Comparison of ENCODE assay signal across 16 cellular contexts in the genomic region with DNA sequence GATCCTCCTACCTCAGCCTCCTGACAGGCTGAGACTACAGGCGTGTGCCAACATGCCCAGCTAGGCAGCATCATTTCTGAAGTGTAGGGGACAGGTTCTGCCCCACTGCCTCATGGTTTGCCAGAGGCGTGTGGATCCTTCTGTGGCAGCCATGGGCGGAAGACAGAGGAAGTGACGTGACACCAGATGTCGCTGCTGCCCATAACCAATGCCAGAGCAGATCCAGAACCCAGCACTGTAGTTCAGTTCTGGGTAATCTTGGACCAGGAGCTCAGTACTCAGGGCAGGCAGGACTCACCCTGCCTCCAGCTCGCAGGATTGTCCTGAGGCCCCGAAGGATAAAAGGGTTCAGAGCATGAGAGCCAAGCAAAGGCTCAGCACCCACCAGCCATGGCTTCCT. TPM values are rescaled to one million over a fixed set of nuclear protein-coding genes. Genes with fewer than 3 reads are reported as not detected.
DNase-seq lines count a peak whose midpoint lies in the region; ATAC-seq and TF ChIP-seq lines count a peak whose summit lies in the region.
"Had no signal": no experiment of that assay in that cellular context is flagged by ENCODE, and none has a peak within 500 bp of the region (broad histone marks: within the 10 kb centered on the region; RNA-seq: fewer than 3 reads in every experiment).

No MANE protein-coding gene starts in this region.

- H2AK5ac ChIP-seq in trophoblast cell (ENCODE audit: low read length): no peak overlapping the region

- peaks cover 55% of the 10 kb centered on the region for H4K20me1 ChIP-seq in GM23338 (replicated peaks; ENCODE audit: insufficient read depth)

- H3K4me1 Mint-ChIP-seq in activated CD4-positive, alpha-beta T cell treated with anti-CD3 and anti-CD28 coated beads for 36 hours: no peaks in the 10 kb centered on the region
- peaks cover 56% of the 10 kb centered on the region for H3K4me1 Mint-ChIP-seq in GM23338
- H3K4me1 Mint-ChIP-seq in activated CD4-positive, alpha-beta memory T cell treated with anti-CD3 and anti-CD28 coated beads for 36 hours (ENCODE audit: low read depth): no peaks in the 10 kb centered on the region
- H3K4me1 Mint-ChIP-seq: nephron had no signal

- peak overlapping the region; percentile 87; the same call in 1 of the 2 replicates for H3K27ac ChIP-seq in GM23338 (ENCODE audit: low read depth)
- H3K27ac ChIP-seq in trophoblast cell (ENCODE audit: low read depth, low read length): no peak overlapping the region
- H3K27ac ChIP-seq: GM23248, lower lobe of right lung, SK-N-MC had no signal

- no peak overlapping the region for H3K27ac Mint-ChIP-seq in activated CD4-positive, alpha-beta T cell treated with anti-CD3 and anti-CD28 coated beads for 36 hours
- peak overlapping the region; percentile 77; the same call in 1 of the 2 replicates for H3K27ac Mint-ChIP-seq in GM23338
- H3K27ac Mint-ChIP-seq in activated CD4-positive, alpha-beta memory T cell treated with anti-CD3 and anti-CD28 coated beads for 36 hours: no peak overlapping the region
- H3K27ac Mint-ChIP-seq: nephron had no signal

- no peak overlapping the region for H2BK120ac ChIP-seq in trophoblast cell (ENCODE audit: insufficient read depth, low read length, poor library complexity)

- no peaks in the 10 kb centered on the region for H3K36me3 Mint-ChIP-seq in activated CD4-positive, alpha-beta T cell treated with anti-CD3 and anti-CD28 coated beads for 36 hours (ENCODE audit: low read depth)
- H3K36me3 Mint-ChIP-seq in GM23338 (ENCODE audit: low read depth): peaks cover 29% of the 10 kb centered on the region
- no peaks in the 10 kb centered on the region for H3K36me3 Mint-ChIP-seq in activated CD4-positive, alpha-beta memory T cell treated with anti-CD3 and anti-CD28 coated beads for 36 hours

- no peak overlapping the region for H3K14ac ChIP-seq in trophoblast cell (ENCODE audit: low read length)

- POLR2A ChIA-PET in activated CD4-positive, alpha-beta T cell treated with anti-CD3 and anti-CD28 coated beads for 36 hours (lab: Charles Lee): no interaction called here
- POLR2A ChIA-PET in activated CD4-positive, alpha-beta memory T cell treated with anti-CD3 and anti-CD28 coated beads for 36 hours (lab: Charles Lee): no interaction called here

- no peak overlapping the region for H4K8ac ChIP-seq in trophoblast cell (ENCODE audit: low read depth, low read length)

- H3K23ac ChIP-seq in trophoblast cell (ENCODE audit: low read length): no peak overlapping the region

- H2BK5ac ChIP-seq in trophoblast cell (ENCODE audit: low read depth, low read length, poor library complexity): no peak overlapping the region

- no peak for ATAC-seq in activated CD4-positive, alpha-beta T cell treated with anti-CD3 and anti-CD28 coated beads for 36 hours
- no peak for ATAC-seq in GM23338
- no peak for ATAC-seq in GM18873 (IDR thresholded peaks at IDR 0.05; ENCODE audit: low FRiP score, unreplicated experiment)
- ATAC-seq: lower lobe of right lung; stimulated activated naive CD8-positive, alpha-beta T cell treated with anti-CD3 and anti-CD28 coated beads, Interleukin-15, Interleukin-2, amounts not matched to agents 100 U/mL and 50 U/mL, for 24 hours had no signal

- TF ChIP-seq CTCF in GM23338 (conservative IDR thresholded peaks at IDR 0.05; ENCODE audit: low read depth in 2 of 2): peak in 1 of 2 experiments; percentile 30; a peak in 1 of 4 replicates

- peak overlapping the region; percentile 41 for H3K18ac ChIP-seq in trophoblast cell (ENCODE audit: low read length)

- H3K9ac ChIP-seq in trophoblast cell (ENCODE audit: low read length): no peak overlapping the region
- H3K9ac ChIP-seq: GM23248 had no signal

- no peaks in the 10 kb centered on the region for H3K9me3 Mint-ChIP-seq in activated CD4-positive, alpha-beta T cell treated with anti-CD3 and anti-CD28 coated beads for 36 hours (ENCODE audit: low read depth)
- H3K9me3 Mint-ChIP-seq in GM23338: no peaks in the 10 kb centered on the region; the same call in 2 of the 3 replicates
- H3K9me3 Mint-ChIP-seq in activated CD4-positive, alpha-beta memory T cell treated with anti-CD3 and anti-CD28 coated beads for 36 hours: no peaks in the 10 kb centered on the region
- H3K9me3 Mint-ChIP-seq: nephron had no signal

- no peaks in the 10 kb centered on the region for H3K79me1 ChIP-seq in trophoblast cell (ENCODE audit: low read length)

- no peak overlapping the region for H4K91ac ChIP-seq in trophoblast cell (ENCODE audit: low read depth, low read length)

- H2AFZ ChIP-seq in GM23338: no peak overlapping the region
- no peak overlapping the region for H2AFZ ChIP-seq in trophoblast cell (ENCODE audit: insufficient read depth, low read length, poor library complexity)
- H2AFZ ChIP-seq: GM23248 had no signal

- no peaks in the 10 kb centered on the region for H3K27me3 ChIP-seq in GM23338 (ENCODE audit: insufficient read depth)
- H3K27me3 ChIP-seq in trophoblast cell (ENCODE audit: insufficient read depth, low read length): no peaks in the 10 kb centered on the region

- peak; percentile 27 for DNase-seq in activated CD4-positive, alpha-beta T cell treated with anti-CD3 and anti-CD28 coated beads for 36 hours
- DNase-seq in activated CD4-positive, alpha-beta T cell treated with anti-CD3 and anti-CD28 coated beads, Interleukin-2, amount 50 U/mL, for 4 hours: no peak
- DNase-seq in GM23338 (ENCODE audit: low spot score) (no peak), trophoblast cell (peak in 1 of 2 donors; percentile 32), middle frontal gyrus (ENCODE audit: extremely low spot score, low spot score) (no peak), posterior cingulate gyrus (no peak)
- DNase-seq in activated CD4-positive, alpha-beta memory T cell treated with anti-CD3 and anti-CD28 coated beads for 36 hours: peak; percentile 16
- DNase-seq: activated CD8-positive, alpha-beta memory T cell treated with anti-CD3 and anti-CD28 coated beads for 24 hours; cortex of kidney; GM23248; lower lobe of right lung; NCI-H446 treated with DMSO at 0.1 percent for 48 hours; stimulated activated naive CD8-positive, alpha-beta T cell treated with anti-CD3 and anti-CD28 coated beads, Interleukin-15, Interleukin-2, amounts not matched to agents 100 U/mL and 50 U/mL, for 24 hours had no signal

- no peaks in the 10 kb centered on the region for H3K27me3 Mint-ChIP-seq in activated CD4-positive, alpha-beta T cell treated with anti-CD3 and anti-CD28 coated beads for 36 hours
- peaks cover 18% of the 10 kb centered on the region for H3K27me3 Mint-ChIP-seq in GM23338 (ENCODE audit: insufficient read depth, low read depth, poor library complexity)
- no peaks in the 10 kb centered on the region for H3K27me3 Mint-ChIP-seq in activated CD4-positive, alpha-beta memory T cell treated with anti-CD3 and anti-CD28 coated beads for 36 hours

- H3K79me2 ChIP-seq in GM23338 (replicated peaks; ENCODE audit: insufficient read depth): peaks cover 100% of the 10 kb centered on the region
- H3K79me2 ChIP-seq in trophoblast cell (ENCODE audit: control insufficient read depth, insufficient read depth, low read length, poor library complexity): peaks cover 3% of the 10 kb centered on the region

- WGBS in trophoblast cell (ENCODE audit: extremely low coverage, insufficient coverage, insufficient read length): no CpG with 5 or more reads among the region's 7 CpGs

- H3K4me1 ChIP-seq in GM23338 (ENCODE audit: insufficient read depth) (peaks cover 61% of the 10 kb centered on the region), trophoblast cell (ENCODE audit: control insufficient read depth in 1 of 2, insufficient read depth in 2 of 2, low read length in 2 of 2) (peaks cover 0 to 5% of the 10 kb centered on the region in 2 experiments)
- H3K4me1 ChIP-seq: lower lobe of right lung had no signal

- no peak overlapping the region for H2BK12ac ChIP-seq in trophoblast cell (ENCODE audit: low read length)

- peaks cover 12% of the 10 kb centered on the region; the same call in 1 of the 2 replicates for H3F3A ChIP-seq in GM23338 (replicated peaks; ENCODE audit: low read depth)

- H3K4me3 ChIP-seq in GM23338: no peak overlapping the region
- no peak overlapping the region for H3K4me3 ChIP-seq in trophoblast cell (ENCODE audit: low read depth, low read length)
- H3K4me3 ChIP-seq: GM23248, lower lobe of right lung, SK-N-MC had no signal

- peaks cover 3% of the 10 kb centered on the region for H3K9me3 ChIP-seq in trophoblast cell (ENCODE audit: insufficient read depth, low read depth, low read length)
- H3K9me3 ChIP-seq: lower lobe of right lung had no signal

- H4K12ac ChIP-seq in trophoblast cell (ENCODE audit: low read depth, low read length): no peak overlapping the region

- intact Hi-C loops in activated CD4-positive, alpha-beta T cell treated with anti-CD3 and anti-CD28 coated beads for 36 hours (cut with DNase I, micrococcal nuclease): no loop called here
- intact Hi-C loops in activated CD4-positive, alpha-beta memory T cell treated with anti-CD3 and anti-CD28 coated beads for 36 hours (cut with micrococcal nuclease): no loop called here
- intact Hi-C loops in posterior cingulate gyrus (cut with DNase I): no loop called here

- CTCF ChIA-PET in activated CD4-positive, alpha-beta T cell treated with anti-CD3 and anti-CD28 coated beads for 36 hours (lab: Charles Lee): interaction anchor here (0.6 to 1.3 kb wide), 2 partner anchors 10 to 58 kb away, joined by 3 to 4 read pairs; a partner anchor contains a TSS
- CTCF ChIA-PET in activated CD4-positive, alpha-beta memory T cell treated with anti-CD3 and anti-CD28 coated beads for 36 hours (lab: Charles Lee): interaction anchor here (0.6 to 4.2 kb wide), 3 partner anchors 43 to 139 kb away, joined by 3 to 25 read pairs (median 6); no protein-coding TSS in a partner anchor

- H3K36me3 ChIP-seq in GM23338 (ENCODE audit: insufficient read depth) (no peaks in the 10 kb centered on the region; the same call in 1 of the 2 replicates), trophoblast cell (ENCODE audit: control insufficient read depth in 1 of 2, insufficient read depth in 2 of 2, low read length in 2 of 2) (peaks cover 3 to 4% of the 10 kb centered on the region in 2 experiments)
- H3K36me3 ChIP-seq: lower lobe of right lung had no signal

- H3K4me3 Mint-ChIP-seq in activated CD4-positive, alpha-beta T cell treated with anti-CD3 and anti-CD28 coated beads for 36 hours: no peak overlapping the region
- no peak overlapping the region; the same call in 2 of the 3 replicates for H3K4me3 Mint-ChIP-seq in GM23338
- H3K4me3 Mint-ChIP-seq in activated CD4-positive, alpha-beta memory T cell treated with anti-CD3 and anti-CD28 coated beads for 36 hours: no peak overlapping the region
- H3K4me3 Mint-ChIP-seq: nephron had no signal

- no peak overlapping the region for H3K4ac ChIP-seq in trophoblast cell (ENCODE audit: low read depth, low read length)

- no peaks in the 10 kb centered on the region for H3K9me2 ChIP-seq in GM23338 (ENCODE audit: insufficient read depth)

- H3K4me2 ChIP-seq in GM23338 (no peak overlapping the region), trophoblast cell (ENCODE audit: low read length) (no peak overlapping the region)

RNA-seq across cellular contexts. Expression of a gene that starts 8.2 kb away (rescaled TPM):
- total RNA-seq in activated CD4-positive, alpha-beta T cell treated with anti-CD3 and anti-CD28 coated beads for 36 hours: not detected
- 36.9 and 53.3 TPM in 2 replicates for total RNA-seq in GM23338 (2014; rRNA removed; shearing (Covaris generic))
- polyA plus RNA-seq in GM23338 (2016; fragmentation: Nextera tagmentation; extraction: Ambion mirVana): 171 and 179 TPM in 2 replicates
- under 1 TPM in 1 of 2 experiments, not detected in 1; 0.12 TPM for total RNA-seq in activated CD4-positive, alpha-beta memory T cell treated with anti-CD3 and anti-CD28 coated beads for 36 hours
- polyA plus RNA-seq in trophoblast cell (2013): 49.4 and 49.5 TPM in 2 replicates
- total RNA-seq: GM23248 had no signal

RNA-seq across cellular contexts. Expression of a gene that starts 58.2 kb away (rescaled TPM):
- 10 to 100 TPM; 30.0 to 36.3 TPM for total RNA-seq in activated CD4-positive, alpha-beta T cell treated with anti-CD3 and anti-CD28 coated beads for 36 hours
- 193 and 200 TPM in 2 replicates for total RNA-seq in GM23338 (2014; rRNA removed; shearing (Covaris generic))
- 106 and 116 TPM in 2 replicates for polyA plus RNA-seq in GM23338 (2016; fragmentation: Nextera tagmentation; extraction: Ambion mirVana)
- 10 to 100 TPM; 23.6 to 30.2 TPM for total RNA-seq in activated CD4-positive, alpha-beta memory T cell treated with anti-CD3 and anti-CD28 coated beads for 36 hours
- polyA plus RNA-seq in trophoblast cell (2013): 7.7 and 8.2 TPM in 2 replicates

Comparison
In these comparisons a context has a peak if more than half of its experiments do, and no peak if none do; other contexts are left out.
1. DNase-seq: peak in activated CD4-positive, alpha-beta T cell treated with anti-CD3 and anti-CD28 coated beads for 36 hours (single experiment) and activated CD4-positive, alpha-beta memory T cell treated with anti-CD3 and anti-CD28 coated beads for 36 hours (single experiment); none in activated CD4-positive, alpha-beta T cell treated with anti-CD3 and anti-CD28 coated beads, Interleukin-2, amount 50 U/mL, for 4 hours (0 of 2), GM23338 (single experiment), middle frontal gyrus (single experiment) and posterior cingulate gyrus (0 of 10).
2. RNA of a gene that starts 8.2 kb away (total RNA-seq): 36.9 to 53.3 TPM in GM23338; 0.12 TPM in activated CD4-positive, alpha-beta memory T cell treated with anti-CD3 and anti-CD28 coated beads for 36 hours and not detected in activated CD4-positive, alpha-beta T cell treated with anti-CD3 and anti-CD28 coated beads for 36 hours; every median in the first group is over 10 times any median in the second.